In the genomic region with DNA sequence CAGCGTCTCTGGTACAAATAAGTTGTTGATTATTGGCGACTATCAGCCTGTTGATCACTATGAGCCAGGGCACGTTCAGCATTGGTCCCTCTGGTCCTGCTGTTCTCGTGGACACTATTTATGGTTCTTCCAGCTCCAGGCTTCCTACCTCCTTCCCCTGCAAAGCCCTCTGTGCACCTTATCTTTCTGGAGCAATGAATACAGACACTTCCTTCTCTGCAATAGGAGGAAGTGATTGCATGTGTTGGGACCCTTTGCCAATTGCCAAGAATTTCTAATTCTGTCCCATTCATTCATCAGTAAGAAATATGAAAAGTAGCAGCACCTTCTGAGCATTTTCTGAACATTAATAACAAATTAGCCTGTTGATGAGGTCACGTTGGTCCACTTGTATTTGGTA, we compare ENCODE assay signal across 15 cellular contexts.
A peak's percentile ranks its signal among the peaks of the same experiment; 100 is the strongest.
DNase-seq lines count a peak whose midpoint lies in the region; ATAC-seq and TF ChIP-seq lines count a peak whose summit lies in the region.
"Had no signal": no experiment of that assay in that cellular context is flagged by ENCODE, and none has a peak within 500 bp of the region (broad histone marks: within the 10 kb centered on the region; RNA-seq: fewer than 3 reads in every experiment).

No MANE protein-coding gene starts in this region.

- no peak overlapping the region for H3K9ac ChIP-seq in BLaER1 treated with 17β-estradiol and CSF1 and Interleukin-3, amounts not matched to agents 10 nM and 100 nM

- H4K20me1 ChIP-seq in BLaER1 treated with 17β-estradiol and CSF1 and Interleukin-3, amounts not matched to agents 10 nM and 100 nM, result no peaks in the 10 kb centered on the region

- 47% methylated on average over 5 of the region's 5 CpGs for WGBS in right lobe of liver (ENCODE audit: insufficient coverage, low coverage, low lambda C conversion rate, missing lambda C conversion rate)

- no peak overlapping the region for H3K4me3 ChIP-seq in BLaER1 treated with 17β-estradiol and CSF1 and Interleukin-3, amounts not matched to agents 10 nM and 100 nM
- no peak overlapping the region for H3K4me3 ChIP-seq in right lobe of liver
- H3K4me3 ChIP-seq: GM23338 had no signal

- peak overlapping the region in 6 of 11 experiments; percentile 22 to 75 (median 44); a peak in 9 of 22 replicates for H3K4me2 ChIP-seq in BLaER1 treated with 17β-estradiol and CSF1 and Interleukin-3, amounts not matched to agents 10 nM and 100 nM
- H3K4me2 ChIP-seq: GM23338 had no signal

- peak; percentile 43 to 91 (median 72) for ATAC-seq in right lobe of liver
- no peak for ATAC-seq in GM21367 (IDR thresholded peaks at IDR 0.05; ENCODE audit: unreplicated experiment)
- ATAC-seq: GM23338, HCT116 had no signal

- H3K9me3 ChIP-seq in BLaER1 treated with 17β-estradiol and CSF1 and Interleukin-3, amounts not matched to agents 10 nM and 100 nM (replicated peaks in 1 of 11), result peaks cover 30 to 34% (median 31%) of the 10 kb centered on the region in 11 experiments
- H3K9me3 ChIP-seq in right lobe of liver, result peaks cover 0 to 4% (median 0%) of the 10 kb centered on the region in 4 donors

- TF ChIP-seq CTCF in right lobe of liver (IDR thresholded peaks at IDR 0.05), result no peak

- intact Hi-C loops in right lobe of liver (cut with DNase I), result no loop called here

- DNase-seq in KBM-7 (peak; percentile 75), dermis blood vessel endothelial cell (peak; percentile 97), right lobe of liver (no peak), ecto neural progenitor cell (ENCODE audit: low spot score) (no peak), NCI-H1417 (lab: John Stamatoyannopoulos, UW) (no peak)
- DNase-seq: COR-L47, GF-D8, NCI-H146, NCI-H2081, NCI-H510A, NCI-H774 had no signal

- H3K4me1 ChIP-seq in BLaER1 treated with 17β-estradiol and CSF1 and Interleukin-3, amounts not matched to agents 10 nM and 100 nM, result peaks cover 0 to 33% (median 2%) of the 10 kb centered on the region in 10 experiments; a peak in 9 of 20 replicates
- no peaks in the 10 kb centered on the region for H3K4me1 ChIP-seq in right lobe of liver

- no peak overlapping the region; a peak in 1 of 22 replicates for H3K27ac ChIP-seq in BLaER1 treated with 17β-estradiol and CSF1 and Interleukin-3, amounts not matched to agents 10 nM and 100 nM
- H3K27ac ChIP-seq in right lobe of liver, result no peak overlapping the region

- H3K36me3 ChIP-seq in BLaER1 treated with 17β-estradiol and CSF1 and Interleukin-3, amounts not matched to agents 10 nM and 100 nM, result peaks cover 0 to 10% (median 0%) of the 10 kb centered on the region in 11 experiments; a peak in 3 of 22 replicates
- H3K36me3 ChIP-seq in right lobe of liver, result no peaks in the 10 kb centered on the region

- in situ Hi-C loops in KBM-7 (cut with MboI; ENCODE audit: low pct_unique_long_range_greater_than_20kb, low sequenced_read_pairs), result no loop called here

- no peak for TF ChIP-seq POLR2A in right lobe of liver (IDR thresholded peaks at IDR 0.05)

- H3K27me3 ChIP-seq in BLaER1 treated with 17β-estradiol and CSF1 and Interleukin-3, amounts not matched to agents 10 nM and 100 nM, result no peaks in the 10 kb centered on the region
- H3K27me3 ChIP-seq in right lobe of liver, result no peaks in the 10 kb centered on the region

Comparison
In these comparisons a context has a peak if more than half of its experiments do, and no peak if none do; other contexts are left out.
1. DNase-seq: peak in KBM-7 (single experiment) and dermis blood vessel endothelial cell (single experiment); none in right lobe of liver (0 of 3), ecto neural progenitor cell (single experiment) and NCI-H1417 (0 of 3).